ENCODE assay signal across 1 cellular context in the genomic region with DNA sequence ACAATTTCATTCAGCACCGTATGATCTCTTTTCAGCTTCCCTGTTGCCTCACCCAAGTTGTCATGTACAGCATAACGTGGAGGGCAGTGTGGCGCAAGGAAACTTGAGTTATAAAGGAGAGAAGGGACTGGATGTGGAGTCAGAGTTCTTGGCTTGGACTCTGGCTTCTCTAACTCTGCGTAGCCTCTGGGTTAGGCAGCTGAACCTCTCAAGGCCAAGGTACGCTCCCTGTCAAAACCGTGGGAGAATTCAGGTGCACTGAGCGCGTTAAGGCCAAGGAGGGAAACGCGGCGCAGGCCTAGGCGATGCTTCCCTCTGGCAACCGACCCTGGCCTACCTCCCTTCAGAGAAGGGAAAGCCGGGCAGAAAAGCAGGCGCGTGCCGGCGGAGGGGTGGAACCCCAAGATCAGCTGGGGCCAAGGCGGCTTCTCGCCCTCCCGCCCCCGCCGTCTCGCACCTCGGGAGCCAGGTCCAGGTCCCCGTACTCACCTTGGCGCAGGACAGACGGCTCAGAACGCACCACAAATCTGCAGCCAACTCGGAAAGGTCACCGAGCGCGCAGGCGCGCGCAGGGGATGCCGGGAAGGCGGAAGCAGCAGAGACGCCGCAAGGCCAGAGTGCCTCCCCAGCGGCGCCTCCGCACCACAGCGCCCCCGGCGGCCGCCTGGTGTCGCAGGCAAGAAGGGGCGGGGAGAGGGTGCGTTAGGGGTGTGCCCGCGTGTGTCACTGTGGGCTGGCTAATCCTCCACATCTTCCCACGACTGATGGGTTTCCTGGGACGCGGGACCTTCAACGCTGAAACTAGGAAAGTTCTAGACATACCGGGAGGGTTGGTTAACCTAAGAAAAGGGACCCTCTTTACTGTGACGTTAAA.
TF ChIP-seq lines count a peak whose summit lies in the region.

No MANE protein-coding gene starts in this region.

TF ChIP-seq in WTC11, 78 proteins besides CTCF, POLR2A, EP300 and RAD21 (continued from another document and continues in another):
- TF ChIP-seq, protein P1, sequence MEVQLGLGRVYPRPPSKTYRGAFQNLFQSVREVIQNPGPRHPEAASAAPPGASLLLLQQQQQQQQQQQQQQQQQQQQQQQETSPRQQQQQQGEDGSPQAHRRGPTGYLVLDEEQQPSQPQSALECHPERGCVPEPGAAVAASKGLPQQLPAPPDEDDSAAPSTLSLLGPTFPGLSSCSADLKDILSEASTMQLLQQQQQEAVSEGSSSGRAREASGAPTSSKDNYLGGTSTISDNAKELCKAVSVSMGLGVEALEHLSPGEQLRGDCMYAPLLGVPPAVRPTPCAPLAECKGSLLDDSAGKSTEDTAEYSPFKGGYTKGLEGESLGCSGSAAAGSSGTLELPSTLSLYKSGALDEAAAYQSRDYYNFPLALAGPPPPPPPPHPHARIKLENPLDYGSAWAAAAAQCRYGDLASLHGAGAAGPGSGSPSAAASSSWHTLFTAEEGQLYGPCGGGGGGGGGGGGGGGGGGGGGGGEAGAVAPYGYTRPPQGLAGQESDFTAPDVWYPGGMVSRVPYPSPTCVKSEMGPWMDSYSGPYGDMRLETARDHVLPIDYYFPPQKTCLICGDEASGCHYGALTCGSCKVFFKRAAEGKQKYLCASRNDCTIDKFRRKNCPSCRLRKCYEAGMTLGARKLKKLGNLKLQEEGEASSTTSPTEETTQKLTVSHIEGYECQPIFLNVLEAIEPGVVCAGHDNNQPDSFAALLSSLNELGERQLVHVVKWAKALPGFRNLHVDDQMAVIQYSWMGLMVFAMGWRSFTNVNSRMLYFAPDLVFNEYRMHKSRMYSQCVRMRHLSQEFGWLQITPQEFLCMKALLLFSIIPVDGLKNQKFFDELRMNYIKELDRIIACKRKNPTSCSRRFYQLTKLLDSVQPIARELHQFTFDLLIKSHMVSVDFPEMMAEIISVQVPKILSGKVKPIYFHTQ (CRISPR knock-in tag; IDR thresholded peaks at IDR 0.05) = no peak
- TF ChIP-seq, protein P2, sequence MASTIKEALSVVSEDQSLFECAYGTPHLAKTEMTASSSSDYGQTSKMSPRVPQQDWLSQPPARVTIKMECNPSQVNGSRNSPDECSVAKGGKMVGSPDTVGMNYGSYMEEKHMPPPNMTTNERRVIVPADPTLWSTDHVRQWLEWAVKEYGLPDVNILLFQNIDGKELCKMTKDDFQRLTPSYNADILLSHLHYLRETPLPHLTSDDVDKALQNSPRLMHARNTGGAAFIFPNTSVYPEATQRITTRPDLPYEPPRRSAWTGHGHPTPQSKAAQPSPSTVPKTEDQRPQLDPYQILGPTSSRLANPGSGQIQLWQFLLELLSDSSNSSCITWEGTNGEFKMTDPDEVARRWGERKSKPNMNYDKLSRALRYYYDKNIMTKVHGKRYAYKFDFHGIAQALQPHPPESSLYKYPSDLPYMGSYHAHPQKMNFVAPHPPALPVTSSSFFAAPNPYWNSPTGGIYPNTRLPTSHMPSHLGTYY (CRISPR knock-in tag; IDR thresholded peaks at IDR 0.05) = no peak
- TF ChIP-seq, protein P3, sequence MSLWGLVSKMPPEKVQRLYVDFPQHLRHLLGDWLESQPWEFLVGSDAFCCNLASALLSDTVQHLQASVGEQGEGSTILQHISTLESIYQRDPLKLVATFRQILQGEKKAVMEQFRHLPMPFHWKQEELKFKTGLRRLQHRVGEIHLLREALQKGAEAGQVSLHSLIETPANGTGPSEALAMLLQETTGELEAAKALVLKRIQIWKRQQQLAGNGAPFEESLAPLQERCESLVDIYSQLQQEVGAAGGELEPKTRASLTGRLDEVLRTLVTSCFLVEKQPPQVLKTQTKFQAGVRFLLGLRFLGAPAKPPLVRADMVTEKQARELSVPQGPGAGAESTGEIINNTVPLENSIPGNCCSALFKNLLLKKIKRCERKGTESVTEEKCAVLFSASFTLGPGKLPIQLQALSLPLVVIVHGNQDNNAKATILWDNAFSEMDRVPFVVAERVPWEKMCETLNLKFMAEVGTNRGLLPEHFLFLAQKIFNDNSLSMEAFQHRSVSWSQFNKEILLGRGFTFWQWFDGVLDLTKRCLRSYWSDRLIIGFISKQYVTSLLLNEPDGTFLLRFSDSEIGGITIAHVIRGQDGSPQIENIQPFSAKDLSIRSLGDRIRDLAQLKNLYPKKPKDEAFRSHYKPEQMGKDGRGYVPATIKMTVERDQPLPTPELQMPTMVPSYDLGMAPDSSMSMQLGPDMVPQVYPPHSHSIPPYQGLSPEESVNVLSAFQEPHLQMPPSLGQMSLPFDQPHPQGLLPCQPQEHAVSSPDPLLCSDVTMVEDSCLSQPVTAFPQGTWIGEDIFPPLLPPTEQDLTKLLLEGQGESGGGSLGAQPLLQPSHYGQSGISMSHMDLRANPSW (CRISPR knock-in tag; conservative IDR thresholded peaks at IDR 0.05; ENCODE audit: low read depth) = no peak
- TF ChIP-seq, protein P4, sequence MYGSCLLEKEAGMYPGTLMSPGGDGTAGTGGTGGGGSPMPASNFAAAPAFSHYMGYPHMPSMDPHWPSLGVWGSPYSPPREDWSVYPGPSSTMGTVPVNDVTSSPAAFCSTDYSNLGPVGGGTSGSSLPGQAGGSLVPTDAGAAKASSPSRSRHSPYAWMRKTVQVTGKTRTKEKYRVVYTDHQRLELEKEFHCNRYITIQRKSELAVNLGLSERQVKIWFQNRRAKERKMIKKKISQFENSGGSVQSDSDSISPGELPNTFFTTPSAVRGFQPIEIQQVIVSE (CRISPR knock-in tag; IDR thresholded peaks at IDR 0.05; ENCODE audit: borderline replicate concordance) = no peak
- TF ChIP-seq, protein P5, sequence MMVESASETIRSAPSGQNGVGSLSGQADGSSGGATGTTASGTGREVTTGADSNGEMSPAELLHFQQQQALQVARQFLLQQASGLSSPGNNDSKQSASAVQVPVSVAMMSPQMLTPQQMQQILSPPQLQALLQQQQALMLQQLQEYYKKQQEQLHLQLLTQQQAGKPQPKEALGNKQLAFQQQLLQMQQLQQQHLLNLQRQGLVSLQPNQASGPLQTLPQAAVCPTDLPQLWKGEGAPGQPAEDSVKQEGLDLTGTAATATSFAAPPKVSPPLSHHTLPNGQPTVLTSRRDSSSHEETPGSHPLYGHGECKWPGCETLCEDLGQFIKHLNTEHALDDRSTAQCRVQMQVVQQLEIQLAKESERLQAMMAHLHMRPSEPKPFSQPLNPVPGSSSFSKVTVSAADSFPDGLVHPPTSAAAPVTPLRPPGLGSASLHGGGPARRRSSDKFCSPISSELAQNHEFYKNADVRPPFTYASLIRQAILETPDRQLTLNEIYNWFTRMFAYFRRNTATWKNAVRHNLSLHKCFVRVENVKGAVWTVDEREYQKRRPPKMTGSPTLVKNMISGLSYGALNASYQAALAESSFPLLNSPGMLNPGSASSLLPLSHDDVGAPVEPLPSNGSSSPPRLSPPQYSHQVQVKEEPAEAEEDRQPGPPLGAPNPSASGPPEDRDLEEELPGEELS (CRISPR knock-in tag; IDR thresholded peaks at IDR 0.05) = peak; percentile 66; the same call in 1 of the 2 replicates
- peak; percentile 63; the same call in 1 of the 2 replicates for TF ChIP-seq FOXP1 (CRISPR knock-in tag; IDR thresholded peaks at IDR 0.05; ENCODE audit: borderline replicate concordance)
- TF ChIP-seq, protein P6, sequence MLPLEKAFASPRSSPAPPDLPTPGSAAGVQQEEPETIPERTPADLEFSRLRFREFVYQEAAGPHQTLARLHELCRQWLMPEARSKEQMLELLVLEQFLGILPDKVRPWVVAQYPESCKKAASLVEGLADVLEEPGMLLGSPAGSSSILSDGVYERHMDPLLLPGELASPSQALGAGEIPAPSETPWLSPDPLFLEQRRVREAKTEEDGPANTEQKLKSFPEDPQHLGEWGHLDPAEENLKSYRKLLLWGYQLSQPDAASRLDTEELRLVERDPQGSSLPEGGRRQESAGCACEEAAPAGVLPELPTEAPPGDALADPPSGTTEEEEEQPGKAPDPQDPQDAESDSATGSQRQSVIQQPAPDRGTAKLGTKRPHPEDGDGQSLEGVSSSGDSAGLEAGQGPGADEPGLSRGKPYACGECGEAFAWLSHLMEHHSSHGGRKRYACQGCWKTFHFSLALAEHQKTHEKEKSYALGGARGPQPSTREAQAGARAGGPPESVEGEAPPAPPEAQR (CRISPR knock-in tag; IDR thresholded peaks at IDR 0.05) = no peak
- TF ChIP-seq, protein P7, sequence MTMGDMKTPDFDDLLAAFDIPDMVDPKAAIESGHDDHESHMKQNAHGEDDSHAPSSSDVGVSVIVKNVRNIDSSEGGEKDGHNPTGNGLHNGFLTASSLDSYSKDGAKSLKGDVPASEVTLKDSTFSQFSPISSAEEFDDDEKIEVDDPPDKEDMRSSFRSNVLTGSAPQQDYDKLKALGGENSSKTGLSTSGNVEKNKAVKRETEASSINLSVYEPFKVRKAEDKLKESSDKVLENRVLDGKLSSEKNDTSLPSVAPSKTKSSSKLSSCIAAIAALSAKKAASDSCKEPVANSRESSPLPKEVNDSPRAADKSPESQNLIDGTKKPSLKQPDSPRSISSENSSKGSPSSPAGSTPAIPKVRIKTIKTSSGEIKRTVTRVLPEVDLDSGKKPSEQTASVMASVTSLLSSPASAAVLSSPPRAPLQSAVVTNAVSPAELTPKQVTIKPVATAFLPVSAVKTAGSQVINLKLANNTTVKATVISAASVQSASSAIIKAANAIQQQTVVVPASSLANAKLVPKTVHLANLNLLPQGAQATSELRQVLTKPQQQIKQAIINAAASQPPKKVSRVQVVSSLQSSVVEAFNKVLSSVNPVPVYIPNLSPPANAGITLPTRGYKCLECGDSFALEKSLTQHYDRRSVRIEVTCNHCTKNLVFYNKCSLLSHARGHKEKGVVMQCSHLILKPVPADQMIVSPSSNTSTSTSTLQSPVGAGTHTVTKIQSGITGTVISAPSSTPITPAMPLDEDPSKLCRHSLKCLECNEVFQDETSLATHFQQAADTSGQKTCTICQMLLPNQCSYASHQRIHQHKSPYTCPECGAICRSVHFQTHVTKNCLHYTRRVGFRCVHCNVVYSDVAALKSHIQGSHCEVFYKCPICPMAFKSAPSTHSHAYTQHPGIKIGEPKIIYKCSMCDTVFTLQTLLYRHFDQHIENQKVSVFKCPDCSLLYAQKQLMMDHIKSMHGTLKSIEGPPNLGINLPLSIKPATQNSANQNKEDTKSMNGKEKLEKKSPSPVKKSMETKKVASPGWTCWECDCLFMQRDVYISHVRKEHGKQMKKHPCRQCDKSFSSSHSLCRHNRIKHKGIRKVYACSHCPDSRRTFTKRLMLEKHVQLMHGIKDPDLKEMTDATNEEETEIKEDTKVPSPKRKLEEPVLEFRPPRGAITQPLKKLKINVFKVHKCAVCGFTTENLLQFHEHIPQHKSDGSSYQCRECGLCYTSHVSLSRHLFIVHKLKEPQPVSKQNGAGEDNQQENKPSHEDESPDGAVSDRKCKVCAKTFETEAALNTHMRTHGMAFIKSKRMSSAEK (CRISPR knock-in tag; IDR thresholded peaks at IDR 0.05; ENCODE audit: borderline replicate concordance) = no peak
- TF ChIP-seq, protein P8, sequence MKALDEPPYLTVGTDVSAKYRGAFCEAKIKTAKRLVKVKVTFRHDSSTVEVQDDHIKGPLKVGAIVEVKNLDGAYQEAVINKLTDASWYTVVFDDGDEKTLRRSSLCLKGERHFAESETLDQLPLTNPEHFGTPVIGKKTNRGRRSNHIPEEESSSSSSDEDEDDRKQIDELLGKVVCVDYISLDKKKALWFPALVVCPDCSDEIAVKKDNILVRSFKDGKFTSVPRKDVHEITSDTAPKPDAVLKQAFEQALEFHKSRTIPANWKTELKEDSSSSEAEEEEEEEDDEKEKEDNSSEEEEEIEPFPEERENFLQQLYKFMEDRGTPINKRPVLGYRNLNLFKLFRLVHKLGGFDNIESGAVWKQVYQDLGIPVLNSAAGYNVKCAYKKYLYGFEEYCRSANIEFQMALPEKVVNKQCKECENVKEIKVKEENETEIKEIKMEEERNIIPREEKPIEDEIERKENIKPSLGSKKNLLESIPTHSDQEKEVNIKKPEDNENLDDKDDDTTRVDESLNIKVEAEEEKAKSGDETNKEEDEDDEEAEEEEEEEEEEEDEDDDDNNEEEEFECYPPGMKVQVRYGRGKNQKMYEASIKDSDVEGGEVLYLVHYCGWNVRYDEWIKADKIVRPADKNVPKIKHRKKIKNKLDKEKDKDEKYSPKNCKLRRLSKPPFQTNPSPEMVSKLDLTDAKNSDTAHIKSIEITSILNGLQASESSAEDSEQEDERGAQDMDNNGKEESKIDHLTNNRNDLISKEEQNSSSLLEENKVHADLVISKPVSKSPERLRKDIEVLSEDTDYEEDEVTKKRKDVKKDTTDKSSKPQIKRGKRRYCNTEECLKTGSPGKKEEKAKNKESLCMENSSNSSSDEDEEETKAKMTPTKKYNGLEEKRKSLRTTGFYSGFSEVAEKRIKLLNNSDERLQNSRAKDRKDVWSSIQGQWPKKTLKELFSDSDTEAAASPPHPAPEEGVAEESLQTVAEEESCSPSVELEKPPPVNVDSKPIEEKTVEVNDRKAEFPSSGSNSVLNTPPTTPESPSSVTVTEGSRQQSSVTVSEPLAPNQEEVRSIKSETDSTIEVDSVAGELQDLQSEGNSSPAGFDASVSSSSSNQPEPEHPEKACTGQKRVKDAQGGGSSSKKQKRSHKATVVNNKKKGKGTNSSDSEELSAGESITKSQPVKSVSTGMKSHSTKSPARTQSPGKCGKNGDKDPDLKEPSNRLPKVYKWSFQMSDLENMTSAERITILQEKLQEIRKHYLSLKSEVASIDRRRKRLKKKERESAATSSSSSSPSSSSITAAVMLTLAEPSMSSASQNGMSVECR (CRISPR knock-in tag; IDR thresholded peaks at IDR 0.05; ENCODE audit: borderline replicate concordance) = peak; percentile 92
- TF ChIP-seq, protein P9, sequence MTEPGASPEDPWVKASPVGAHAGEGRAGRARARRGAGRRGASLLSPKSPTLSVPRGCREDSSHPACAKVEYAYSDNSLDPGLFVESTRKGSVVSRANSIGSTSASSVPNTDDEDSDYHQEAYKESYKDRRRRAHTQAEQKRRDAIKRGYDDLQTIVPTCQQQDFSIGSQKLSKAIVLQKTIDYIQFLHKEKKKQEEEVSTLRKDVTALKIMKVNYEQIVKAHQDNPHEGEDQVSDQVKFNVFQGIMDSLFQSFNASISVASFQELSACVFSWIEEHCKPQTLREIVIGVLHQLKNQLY (CRISPR knock-in tag; IDR thresholded peaks at IDR 0.05) = no peak
- peak; percentile 89 for TF ChIP-seq ZNF232 (CRISPR knock-in tag; IDR thresholded peaks at IDR 0.05)
- TF ChIP-seq FOXK1 (CRISPR knock-in tag; IDR thresholded peaks at IDR 0.05) = peak; percentile 61; the same call in 1 of the 2 replicates
- TF ChIP-seq, protein P10, sequence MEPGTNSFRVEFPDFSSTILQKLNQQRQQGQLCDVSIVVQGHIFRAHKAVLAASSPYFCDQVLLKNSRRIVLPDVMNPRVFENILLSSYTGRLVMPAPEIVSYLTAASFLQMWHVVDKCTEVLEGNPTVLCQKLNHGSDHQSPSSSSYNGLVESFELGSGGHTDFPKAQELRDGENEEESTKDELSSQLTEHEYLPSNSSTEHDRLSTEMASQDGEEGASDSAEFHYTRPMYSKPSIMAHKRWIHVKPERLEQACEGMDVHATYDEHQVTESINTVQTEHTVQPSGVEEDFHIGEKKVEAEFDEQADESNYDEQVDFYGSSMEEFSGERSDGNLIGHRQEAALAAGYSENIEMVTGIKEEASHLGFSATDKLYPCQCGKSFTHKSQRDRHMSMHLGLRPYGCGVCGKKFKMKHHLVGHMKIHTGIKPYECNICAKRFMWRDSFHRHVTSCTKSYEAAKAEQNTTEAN (CRISPR knock-in tag; IDR thresholded peaks at IDR 0.05) = peak; percentile 36; the same call in 1 of the 2 replicates
- TF ChIP-seq TEAD4 (CRISPR knock-in tag; IDR thresholded peaks at IDR 0.05) = no peak
- TF ChIP-seq, protein P11, sequence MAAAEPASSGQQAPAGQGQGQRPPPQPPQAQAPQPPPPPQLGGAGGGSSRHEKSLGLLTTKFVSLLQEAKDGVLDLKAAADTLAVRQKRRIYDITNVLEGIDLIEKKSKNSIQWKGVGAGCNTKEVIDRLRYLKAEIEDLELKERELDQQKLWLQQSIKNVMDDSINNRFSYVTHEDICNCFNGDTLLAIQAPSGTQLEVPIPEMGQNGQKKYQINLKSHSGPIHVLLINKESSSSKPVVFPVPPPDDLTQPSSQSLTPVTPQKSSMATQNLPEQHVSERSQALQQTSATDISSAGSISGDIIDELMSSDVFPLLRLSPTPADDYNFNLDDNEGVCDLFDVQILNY (CRISPR knock-in tag; IDR thresholded peaks at IDR 0.05) = peak; percentile 81
- peak; percentile 83; the same call in 1 of the 2 replicates for TF ChIP-seq ETV6 (CRISPR knock-in tag; IDR thresholded peaks at IDR 0.05)
- TF ChIP-seq PRRX2 (CRISPR knock-in tag; IDR thresholded peaks at IDR 0.05) = no peak
- peak; percentile 73; the same call in 1 of the 2 replicates for TF ChIP-seq JUN (CRISPR knock-in tag; IDR thresholded peaks at IDR 0.05)
- no peak for TF ChIP-seq IRF2 (CRISPR knock-in tag; IDR thresholded peaks at IDR 0.05; ENCODE audit: borderline replicate concordance, low read depth)
- TF ChIP-seq GRHL2 (CRISPR knock-in tag; IDR thresholded peaks at IDR 0.05; ENCODE audit: insufficient replicate concordance, severe bottlenecking) = no peak
